ENCODE assay signal across 27 cellular contexts in genomic region chr6:54037277-54037779, GRCh38.
A peak's percentile ranks its signal among the peaks of the same experiment; 100 is the strongest.
DNase-seq lines count a peak whose midpoint lies in the region; ATAC-seq and TF ChIP-seq lines count a peak whose summit lies in the region.
"Had no signal": no experiment of that assay in that cellular context is flagged by ENCODE, and none has a peak within 500 bp of the region (broad histone marks: within the 10 kb centered on the region; RNA-seq: fewer than 3 reads in every experiment).

No MANE protein-coding gene starts in this region.

- no peak for TF ChIP-seq POLR2A in right lobe of liver (IDR thresholded peaks at IDR 0.05)

- ATAC-seq in GM23338: no peak
- peak; percentile 95 to 99 (median 98) for ATAC-seq in right lobe of liver
- ATAC-seq in HG03342 (IDR thresholded peaks at IDR 0.05; ENCODE audit: unreplicated experiment): no peak
- ATAC-seq in aorta (ENCODE audit: low FRiP score): no peak
- ATAC-seq: GM12878, K562, Right ventricle myocardium inferior had no signal

- H3K36me3 ChIP-seq in GM23338 (ENCODE audit: insufficient read depth) (no peaks in the 10 kb centered on the region), right lobe of liver (no peaks in the 10 kb centered on the region), aorta (ENCODE audit: control insufficient read depth in 1 of 2, insufficient read depth in 2 of 2, low read length in 1 of 2) (no peaks in the 10 kb centered on the region)
- H3K36me3 ChIP-seq: BLaER1, HAP-1, SJSA1 had no signal

- no peaks in the 10 kb centered on the region for H3K4me1 ChIP-seq in GM23338 (ENCODE audit: insufficient read depth)
- peaks cover 0 to 16% (median 8%) of the 10 kb centered on the region in 4 donors for H3K4me1 ChIP-seq in right lobe of liver
- H3K4me1 ChIP-seq in aorta (ENCODE audit: control insufficient read depth in 1 of 2, insufficient read depth in 2 of 2, low read length in 2 of 2): no peaks in the 10 kb centered on the region
- H3K4me1 ChIP-seq: BLaER1, HAP-1, SJSA1 had no signal

- H4K20me1 ChIP-seq in GM23338 (replicated peaks; ENCODE audit: insufficient read depth): no peaks in the 10 kb centered on the region
- H4K20me1 ChIP-seq: BLaER1 had no signal

- H3K79me2 ChIP-seq in GM23338 (replicated peaks; ENCODE audit: insufficient read depth): no peaks in the 10 kb centered on the region

- H3K36me3 Mint-ChIP-seq in GM23338 (ENCODE audit: low read depth): no peaks in the 10 kb centered on the region

- no peaks in the 10 kb centered on the region for H3K4me1 Mint-ChIP-seq in GM23338

- H3F3A ChIP-seq in GM23338 (replicated peaks; ENCODE audit: low read depth): no peaks in the 10 kb centered on the region

- no peak overlapping the region for H3K4me3 Mint-ChIP-seq in GM23338
- H3K4me3 Mint-ChIP-seq: CD4-positive, alpha-beta T cell had no signal

- H3K9me2 ChIP-seq in GM23338 (ENCODE audit: insufficient read depth): no peaks in the 10 kb centered on the region

- no peak overlapping the region for H3K4me2 ChIP-seq in GM23338
- H3K4me2 ChIP-seq: BLaER1 had no signal

- H3K27me3 ChIP-seq in GM23338 (ENCODE audit: insufficient read depth): no peaks in the 10 kb centered on the region
- H3K27me3 ChIP-seq in right lobe of liver: no peaks in the 10 kb centered on the region
- no peaks in the 10 kb centered on the region for H3K27me3 ChIP-seq in aorta (ENCODE audit: control insufficient read depth in 1 of 2, insufficient read depth in 2 of 2, low read length in 1 of 2)
- H3K27me3 ChIP-seq: BLaER1, SJSA1 had no signal

- no peak overlapping the region for H3K27ac Mint-ChIP-seq in GM23338
- H3K27ac Mint-ChIP-seq: CD4-positive, alpha-beta T cell had no signal

- peak overlapping the region; percentile 20; the same call in 1 of the 2 replicates for H2AFZ ChIP-seq in GM23338

- H3K9me3 ChIP-seq in right lobe of liver (no peaks in the 10 kb centered on the region), aorta (ENCODE audit: control insufficient read depth, low read length) (no peaks in the 10 kb centered on the region)
- H3K9me3 ChIP-seq: BLaER1, Caco-2, HAP-1, SJSA1 had no signal

- no peaks in the 10 kb centered on the region for H3K9me3 Mint-ChIP-seq in GM23338
- H3K9me3 Mint-ChIP-seq: CD4-positive, alpha-beta T cell had no signal

- H3K4me3 ChIP-seq in GM23338 (no peak overlapping the region), right lobe of liver (no peak overlapping the region), aorta (ENCODE audit: low read length in 2 of 2) (no peak overlapping the region)
- H3K4me3 ChIP-seq: BLaER1, GM12878, HAP-1, K562, SJSA1 had no signal

- H3K27me3 Mint-ChIP-seq in GM23338 (ENCODE audit: insufficient read depth, low read depth, poor library complexity): peaks cover 2% of the 10 kb centered on the region

- H3K27ac ChIP-seq in GM23338 (ENCODE audit: low read depth) (no peak overlapping the region), right lobe of liver (peak overlapping the region; percentile 45 to 73 (median 69)), aorta (ENCODE audit: low read depth in 1 of 2, low read length in 2 of 2) (no peak overlapping the region)
- H3K27ac ChIP-seq: BLaER1, SJSA1 had no signal

- intact Hi-C loops in right lobe of liver (cut with DNase I): no loop called here
- intact Hi-C loops in aorta (cut with DNase I): no loop called here

- DNase-seq in GM23338 (ENCODE audit: low spot score): no peak
- DNase-seq in HuH-7.5 (ENCODE audit: low spot score): peak; percentile 21
- peak; percentile 15 for DNase-seq in fibroblast of peridontal ligament (ENCODE audit: extremely low read depth)
- DNase-seq in right lobe of liver: no peak
- no peak for DNase-seq in central memory CD4-positive, alpha-beta T cell
- DNase-seq in NCI-H526 (lab: John Stamatoyannopoulos, UW): no peak
- DNase-seq in aorta: no peak
- DNase-seq: CD4-positive, alpha-beta T cell; DMS 273 treated with DMSO at 0.1 percent for 48 hours; DMS79 treated with DMSO at 0.1 percent for 48 hours; MM.1S; NCI-H1092; NCI-H1436; NCI-H187 treated with DMSO at 0.1 percent for 48 hours; NCI-H2107; NCI-H510A; NCI-H774; NK-92 treated with Interleukin-12 subunit alpha and Interleukin-12 subunit beta, amount 100 ng/mL, for 24 hours; OCI-M1 had no signal

- TF ChIP-seq CTCF in GM23338 (conservative IDR thresholded peaks at IDR 0.05; ENCODE audit: low read depth in 2 of 2) (no peak), right lobe of liver (IDR thresholded peaks at IDR 0.05) (no peak)

TF ChIP-seq in GM23338, 12 proteins besides CTCF, POLR2A, EP300 and RAD21 (continues in another document):
- TF ChIP-seq STAT1 (IDR thresholded peaks at IDR 0.05; ENCODE audit: unreplicated experiment): no peak
- TF ChIP-seq, protein P1, sequence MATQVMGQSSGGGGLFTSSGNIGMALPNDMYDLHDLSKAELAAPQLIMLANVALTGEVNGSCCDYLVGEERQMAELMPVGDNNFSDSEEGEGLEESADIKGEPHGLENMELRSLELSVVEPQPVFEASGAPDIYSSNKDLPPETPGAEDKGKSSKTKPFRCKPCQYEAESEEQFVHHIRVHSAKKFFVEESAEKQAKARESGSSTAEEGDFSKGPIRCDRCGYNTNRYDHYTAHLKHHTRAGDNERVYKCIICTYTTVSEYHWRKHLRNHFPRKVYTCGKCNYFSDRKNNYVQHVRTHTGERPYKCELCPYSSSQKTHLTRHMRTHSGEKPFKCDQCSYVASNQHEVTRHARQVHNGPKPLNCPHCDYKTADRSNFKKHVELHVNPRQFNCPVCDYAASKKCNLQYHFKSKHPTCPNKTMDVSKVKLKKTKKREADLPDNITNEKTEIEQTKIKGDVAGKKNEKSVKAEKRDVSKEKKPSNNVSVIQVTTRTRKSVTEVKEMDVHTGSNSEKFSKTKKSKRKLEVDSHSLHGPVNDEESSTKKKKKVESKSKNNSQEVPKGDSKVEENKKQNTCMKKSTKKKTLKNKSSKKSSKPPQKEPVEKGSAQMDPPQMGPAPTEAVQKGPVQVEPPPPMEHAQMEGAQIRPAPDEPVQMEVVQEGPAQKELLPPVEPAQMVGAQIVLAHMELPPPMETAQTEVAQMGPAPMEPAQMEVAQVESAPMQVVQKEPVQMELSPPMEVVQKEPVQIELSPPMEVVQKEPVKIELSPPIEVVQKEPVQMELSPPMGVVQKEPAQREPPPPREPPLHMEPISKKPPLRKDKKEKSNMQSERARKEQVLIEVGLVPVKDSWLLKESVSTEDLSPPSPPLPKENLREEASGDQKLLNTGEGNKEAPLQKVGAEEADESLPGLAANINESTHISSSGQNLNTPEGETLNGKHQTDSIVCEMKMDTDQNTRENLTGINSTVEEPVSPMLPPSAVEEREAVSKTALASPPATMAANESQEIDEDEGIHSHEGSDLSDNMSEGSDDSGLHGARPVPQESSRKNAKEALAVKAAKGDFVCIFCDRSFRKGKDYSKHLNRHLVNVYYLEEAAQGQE (IDR thresholded peaks at IDR 0.05; ENCODE audit: unreplicated experiment): no peak
- no peak for TF ChIP-seq POLR2AphosphoS5 (IDR thresholded peaks at IDR 0.05; ENCODE audit: low read depth)
- TF ChIP-seq JUNB (IDR thresholded peaks at IDR 0.05; ENCODE audit: unreplicated experiment): no peak
- no peak for TF ChIP-seq ZNF331 (CRISPR knock-in tag; IDR thresholded peaks at IDR 0.05; ENCODE audit: low read depth)
- TF ChIP-seq CREB1 (CRISPR knock-in tag; IDR thresholded peaks at IDR 0.05; ENCODE audit: low read depth): no peak
- no peak for TF ChIP-seq ETS1 (IDR thresholded peaks at IDR 0.05)
- no peak for TF ChIP-seq ZNF114 (CRISPR knock-in tag; IDR thresholded peaks at IDR 0.05)
- TF ChIP-seq NANOG (IDR thresholded peaks at IDR 0.05; ENCODE audit: borderline replicate concordance): no peak
- TF ChIP-seq EZH2phosphoT487 (IDR thresholded peaks at IDR 0.05; ENCODE audit: unreplicated experiment): no peak
- TF ChIP-seq EZH2 (IDR thresholded peaks at IDR 0.05; ENCODE audit: low read depth, unreplicated experiment): no peak

Comparison
In these comparisons a context has a peak if more than half of its experiments do, and no peak if none do; other contexts are left out.
1. ATAC-seq: peak in right lobe of liver (4 of 4); none in GM23338 (single experiment), HG03342 (single experiment) and aorta (single experiment).
2. DNase-seq: peak in HuH-7.5 (single experiment) and fibroblast of peridontal ligament (single experiment); none in GM23338 (single experiment), right lobe of liver (0 of 3), central memory CD4-positive, alpha-beta T cell (single experiment), NCI-H526 (0 of 2) and aorta (0 of 2).
3. H3K27ac ChIP-seq: peak in right lobe of liver (3 of 3); none in GM23338 (single experiment) and aorta (0 of 2).